ENCODE assay signal across 8 cellular contexts in the genomic region with DNA sequence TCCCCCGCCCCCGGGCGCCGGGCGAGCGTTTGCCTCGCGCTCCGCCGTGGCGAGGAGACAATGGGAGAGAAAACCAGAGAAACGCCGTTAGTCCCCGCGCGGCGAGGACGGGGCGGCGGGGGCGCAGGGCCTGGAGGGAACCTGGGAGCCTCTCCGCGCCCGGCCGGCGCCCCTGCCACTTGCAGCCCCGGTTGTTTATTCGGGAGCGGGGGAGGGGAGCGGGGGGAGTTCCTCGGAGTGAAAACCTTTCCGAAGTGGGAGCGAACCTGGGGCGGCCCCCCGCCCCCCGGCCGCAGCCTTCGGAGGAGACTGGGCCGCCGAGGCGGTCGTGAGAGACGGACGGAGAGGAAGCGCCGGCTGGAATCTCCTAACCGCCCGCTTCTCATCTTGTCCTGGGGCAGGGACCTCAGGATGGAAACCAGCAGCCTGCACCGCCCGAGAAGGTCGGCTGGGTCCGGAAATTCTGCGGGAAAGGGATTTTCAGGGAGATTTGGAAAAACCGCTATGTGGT. TPM values are rescaled to one million over a fixed set of nuclear protein-coding genes. Genes with fewer than 3 reads are reported as not detected.
A peak's percentile ranks its signal among the peaks of the same experiment; 100 is the strongest.
DNase-seq lines count a peak whose midpoint lies in the region; ATAC-seq, FAIRE-seq and TF ChIP-seq lines count a peak whose summit lies in the region.

No MANE protein-coding gene starts in this region.

- no peak for TF ChIP-seq CTCF in DOHH2 (IDR thresholded peaks at IDR 0.05; ENCODE audit: low read depth, low read length, poor library complexity, severe bottlenecking)
- no peak for TF ChIP-seq CTCF in MM.1S (IDR thresholded peaks at IDR 0.05; ENCODE audit: low read length)
- TF ChIP-seq CTCF in right atrium auricular region (IDR thresholded peaks at IDR 0.05), result no peak

- H3K4me3 ChIP-seq in DOHH2 (ENCODE audit: low read length) (peak overlapping the region; percentile 88), MM.1S (ENCODE audit: low read length) (peak overlapping the region; percentile 73), right atrium auricular region (peak overlapping the region; percentile 87 to 93), skeletal muscle tissue (ENCODE audit: low read length in 3 of 3) (peak overlapping the region; percentile 71 to 86 (median 81))

- H3K9me2 ChIP-seq in DOHH2 (replicated peaks; ENCODE audit: control insufficient read depth, low read length) (no peaks in the 10 kb centered on the region), MM.1S (replicated peaks; ENCODE audit: insufficient read depth, low read length) (no peaks in the 10 kb centered on the region)

- H4K20me1 ChIP-seq in DOHH2 (ENCODE audit: control insufficient read depth, insufficient read depth, low read depth, low read length) (no peaks in the 10 kb centered on the region), MM.1S (ENCODE audit: insufficient read depth, low read length) (no peaks in the 10 kb centered on the region)

- H3K79me2 ChIP-seq in DOHH2 (ENCODE audit: control insufficient read depth, low read length), result peaks cover 66% of the 10 kb centered on the region
- H3K79me2 ChIP-seq in MM.1S (ENCODE audit: low read length), result peaks cover 29% of the 10 kb centered on the region

- H3K9ac ChIP-seq in MM.1S (ENCODE audit: low read length) (peak overlapping the region; percentile 59; the same call in 1 of the 2 replicates), skeletal muscle tissue (ENCODE audit: low read depth in 1 of 3, low read length in 3 of 3) (peak overlapping the region; percentile 73 to 86 (median 78))

- ATAC-seq in HG02884 (IDR thresholded peaks at IDR 0.05; ENCODE audit: unreplicated experiment) (no peak), esophagus mucosa (no peak)

- peak overlapping the region; percentile 43 for H2AFZ ChIP-seq in MM.1S (ENCODE audit: low read length)

- H3K36me3 ChIP-seq in DOHH2 (ENCODE audit: control insufficient read depth, low read length), result peaks cover 51% of the 10 kb centered on the region
- no peaks in the 10 kb centered on the region for H3K36me3 ChIP-seq in MM.1S (replicated peaks; ENCODE audit: insufficient read depth, low read length)
- peaks cover 31% of the 10 kb centered on the region for H3K36me3 ChIP-seq in right atrium auricular region
- H3K36me3 ChIP-seq in skeletal muscle tissue (ENCODE audit: control insufficient read depth in 3 of 3, insufficient read depth in 3 of 3, low read length in 3 of 3), result peaks cover 18 to 23% (median 21%) of the 10 kb centered on the region in 3 donors

- H3F3A ChIP-seq in DOHH2 (ENCODE audit: control insufficient read depth, insufficient read depth), result peaks cover 37% of the 10 kb centered on the region
- H3F3A ChIP-seq in MM.1S (ENCODE audit: insufficient read depth, low read length), result peaks cover 12% of the 10 kb centered on the region; the same call in 1 of the 2 replicates

- H3K27me3 ChIP-seq in DOHH2 (ENCODE audit: control insufficient read depth, low read length) (no peaks in the 10 kb centered on the region), MM.1S (replicated peaks; ENCODE audit: insufficient read depth, low read length) (no peaks in the 10 kb centered on the region), right atrium auricular region (no peaks in the 10 kb centered on the region), skeletal muscle tissue (ENCODE audit: control insufficient read depth in 3 of 3, insufficient read depth in 3 of 3, low read length in 3 of 3) (no peaks in the 10 kb centered on the region)

- H3K4me1 ChIP-seq in DOHH2 (ENCODE audit: control insufficient read depth, low read length) (peaks cover 73% of the 10 kb centered on the region), MM.1S (ENCODE audit: low read length) (peaks cover 31% of the 10 kb centered on the region), right atrium auricular region (peaks cover 0 to 50% of the 10 kb centered on the region in 2 donors), skeletal muscle tissue (ENCODE audit: control insufficient read depth in 3 of 3, insufficient read depth in 3 of 3, low read length in 3 of 3) (peaks cover 26 to 44% (median 27%) of the 10 kb centered on the region in 3 donors)

- DNase-seq in MM.1S, result no peak
- DNase-seq in activated gamma-delta T cell (lab: John Stamatoyannopoulos, UW), result peak; percentile 21
- no peak for DNase-seq in right atrium auricular region (ENCODE audit: low spot score)
- no peak for DNase-seq in HTR-8/SVneo (ENCODE audit: insufficient read length, low spot score)

- H3K9me3 ChIP-seq in DOHH2 (ENCODE audit: control insufficient read depth, insufficient read depth, low read length) (no peaks in the 10 kb centered on the region), MM.1S (replicated peaks; ENCODE audit: insufficient read depth, low read length) (no peaks in the 10 kb centered on the region), right atrium auricular region (no peaks in the 10 kb centered on the region), skeletal muscle tissue (ENCODE audit: control insufficient read depth in 3 of 3, low read length in 3 of 3) (no peaks in the 10 kb centered on the region)

- H3K4me2 ChIP-seq in DOHH2 (ENCODE audit: low read length) (peak overlapping the region; percentile 95), MM.1S (ENCODE audit: low read depth, low read length) (peak overlapping the region; percentile 62)

- FAIRE-seq in HTR-8/SVneo (lab: Jason Lieb, UNC), result no peak

- H3K27ac ChIP-seq in DOHH2 (ENCODE audit: low read depth, low read length) (peak overlapping the region; percentile 97), MM.1S (ENCODE audit: low read length) (no peak overlapping the region), right atrium auricular region (peak overlapping the region; percentile 93 to 94), skeletal muscle tissue (ENCODE audit: low read depth, low read length) (peak overlapping the region; percentile 83)

RNA-seq across cellular contexts. Expression of gene PLEKHO1, which starts 0.8 kb away (rescaled TPM):
- 10 to 100 TPM; 21.2 to 77.4 TPM for total RNA-seq in right atrium auricular region
- 70.5 TPM for total RNA-seq in skeletal muscle tissue
- total RNA-seq in esophagus mucosa, result 4.1 TPM
